Comparison of ENCODE assay signal across 9 cellular contexts in the genomic region with DNA sequence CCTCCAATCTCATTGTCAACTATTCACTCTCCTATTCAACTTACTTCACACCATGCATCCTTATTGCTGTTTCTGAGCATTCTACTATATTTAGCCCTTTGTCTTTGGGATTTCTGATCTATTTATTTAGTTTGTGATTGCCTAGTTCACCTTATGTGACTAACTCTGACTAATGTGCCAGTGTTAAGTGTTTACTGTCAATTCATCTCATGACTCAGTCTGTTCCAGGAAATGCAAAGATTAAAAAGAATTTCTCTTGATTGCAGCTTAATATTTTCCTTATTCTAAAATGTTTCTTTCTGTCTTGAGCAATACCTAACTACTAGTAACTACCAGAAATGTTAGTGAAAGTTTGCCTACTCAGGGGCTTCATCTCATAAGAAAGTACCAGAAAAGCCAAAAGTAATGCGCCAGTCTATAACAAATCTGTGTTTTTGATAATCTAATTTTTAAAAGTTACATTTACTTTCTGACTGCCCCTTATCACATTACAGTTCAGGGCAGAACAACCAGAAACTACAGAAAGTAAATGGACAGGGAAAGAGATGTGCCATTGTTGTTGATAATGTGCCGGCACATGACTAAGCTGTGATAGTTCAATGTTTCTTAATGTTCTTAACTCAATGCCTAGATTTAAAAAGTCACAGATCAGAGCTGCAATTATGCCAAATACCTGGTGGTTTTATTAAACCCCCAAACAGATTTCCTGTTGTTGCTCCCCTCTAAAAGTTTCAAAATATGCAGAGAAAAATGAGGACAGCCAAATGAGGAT.
A peak's percentile ranks its signal among the peaks of the same experiment; 100 is the strongest.
DNase-seq lines count a peak whose midpoint lies in the region; ATAC-seq and TF ChIP-seq lines count a peak whose summit lies in the region.
"Had no signal": no experiment of that assay in that cellular context is flagged by ENCODE, and none has a peak within 500 bp of the region (broad histone marks: within the 10 kb centered on the region; RNA-seq: fewer than 3 reads in every experiment).

No MANE protein-coding gene starts in this region.

- ATAC-seq in activated CD4-positive, CD25-positive, alpha-beta regulatory T cell treated with anti-CD3 and anti-CD28 coated beads, Interleukin-2, amount 50 U/mL, for 24 hours, result peak; percentile 78 to 82
- no peak for ATAC-seq in GM19452 (IDR thresholded peaks at IDR 0.05; ENCODE audit: unreplicated experiment)

- H4K20me1 ChIP-seq in smooth muscle cell (ENCODE audit: low read depth), result no peaks in the 10 kb centered on the region

- POLR2A ChIA-PET in RWPE1 (lab: Yijun Ruan, JAX; ENCODE audit: low non-redundant PET), result no interaction called here

- DNase-seq in activated CD4-positive, CD25-positive, alpha-beta regulatory T cell treated with anti-CD3 and anti-CD28 coated beads, Interleukin-2, amount 50 U/mL, for 72 hours, result no peak
- DNase-seq in RWPE1 (ENCODE audit: low spot score), result peak; percentile 70
- peak; percentile 87 for DNase-seq in fibroblast of the aortic adventitia (ENCODE audit: low read depth)
- DNase-seq in smooth muscle cell (lab: John Stamatoyannopoulos, UW; ENCODE audit: unreplicated experiment), result no peak
- DNase-seq in globus pallidus (ENCODE audit: low spot score), result no peak
- DNase-seq in NCI-H526 treated with DMSO at 0.1 percent for 48 hours (lab: John Stamatoyannopoulos, UW), result no peak

- no peaks in the 10 kb centered on the region for H3K9me3 ChIP-seq in smooth muscle cell (replicated peaks; ENCODE audit: low read depth)

- no peaks in the 10 kb centered on the region for H3K36me3 ChIP-seq in smooth muscle cell (ENCODE audit: low read depth)

- no peak overlapping the region for H3K4me3 ChIP-seq in fibroblast of the aortic adventitia (ENCODE audit: low read depth, low read length)
- H3K4me3 ChIP-seq in smooth muscle cell, result no peak overlapping the region

- H3K27ac ChIP-seq in RWPE1, result no peak overlapping the region
- peak overlapping the region; percentile 55 for H3K27ac ChIP-seq in smooth muscle cell (ENCODE audit: low read depth)
- H3K27ac ChIP-seq: VCaP had no signal

- H3K79me2 ChIP-seq in smooth muscle cell (ENCODE audit: low read depth), result no peaks in the 10 kb centered on the region

- CTCF ChIA-PET in RWPE1 (lab: Yijun Ruan, JAX), result interaction anchor here (0.5 to 1.0 kb wide), 4 partner anchors 11 to 247 kb away, joined by 3 to 5 read pairs (median 3); no protein-coding TSS in a partner anchor

- H3K27me3 ChIP-seq in smooth muscle cell (ENCODE audit: low read depth), result no peaks in the 10 kb centered on the region

- no peaks in the 10 kb centered on the region for H3F3A ChIP-seq in smooth muscle cell (ENCODE audit: low read depth)

- H3K9ac ChIP-seq in smooth muscle cell (ENCODE audit: low read depth), result no peak overlapping the region

- H3K4me1 ChIP-seq in smooth muscle cell (ENCODE audit: low read depth), result no peaks in the 10 kb centered on the region

- peak overlapping the region; percentile 23 for H3K4me2 ChIP-seq in smooth muscle cell

- 89% methylated on average over 2 of the region's 2 CpGs for WGBS in smooth muscle cell (ENCODE audit: low lambda C conversion rate)

- H2AFZ ChIP-seq in smooth muscle cell (ENCODE audit: low read depth), result peak overlapping the region; percentile 8

- no peak for TF ChIP-seq CTCF in RWPE1 (conservative IDR thresholded peaks at IDR 0.05; ENCODE audit: low read depth)
- TF ChIP-seq CTCF in fibroblast of the aortic adventitia (IDR thresholded peaks at IDR 0.05; ENCODE audit: insufficient read depth, low read length), result no peak
- no peak for TF ChIP-seq CTCF in smooth muscle cell (IDR thresholded peaks at IDR 0.05; ENCODE audit: borderline replicate concordance, insufficient read depth, poor library complexity, severe bottlenecking)

Comparison
In these comparisons a context has a peak if more than half of its experiments do, and no peak if none do; other contexts are left out.
1. DNase-seq: peak in RWPE1 (single experiment) and fibroblast of the aortic adventitia (single experiment); none in activated CD4-positive, CD25-positive, alpha-beta regulatory T cell treated with anti-CD3 and anti-CD28 coated beads, Interleukin-2, amount 50 U/mL, for 72 hours (single experiment), smooth muscle cell (single experiment), globus pallidus (single experiment) and NCI-H526 treated with DMSO at 0.1 percent for 48 hours (single experiment).